1 cellular context compared by ENCODE assay signal in genomic region chrX:4268676-4269075, GRCh38.
TF ChIP-seq lines count a peak whose summit lies in the region.

No MANE protein-coding gene starts in this region.

TF ChIP-seq in GM23338, 12 proteins besides CTCF, POLR2A, EP300 and RAD21 (continued from another document):
- no peak for TF ChIP-seq REST (IDR thresholded peaks at IDR 0.05; ENCODE audit: unreplicated experiment)
